8 cellular contexts compared by ENCODE assay signal in the genomic region with DNA sequence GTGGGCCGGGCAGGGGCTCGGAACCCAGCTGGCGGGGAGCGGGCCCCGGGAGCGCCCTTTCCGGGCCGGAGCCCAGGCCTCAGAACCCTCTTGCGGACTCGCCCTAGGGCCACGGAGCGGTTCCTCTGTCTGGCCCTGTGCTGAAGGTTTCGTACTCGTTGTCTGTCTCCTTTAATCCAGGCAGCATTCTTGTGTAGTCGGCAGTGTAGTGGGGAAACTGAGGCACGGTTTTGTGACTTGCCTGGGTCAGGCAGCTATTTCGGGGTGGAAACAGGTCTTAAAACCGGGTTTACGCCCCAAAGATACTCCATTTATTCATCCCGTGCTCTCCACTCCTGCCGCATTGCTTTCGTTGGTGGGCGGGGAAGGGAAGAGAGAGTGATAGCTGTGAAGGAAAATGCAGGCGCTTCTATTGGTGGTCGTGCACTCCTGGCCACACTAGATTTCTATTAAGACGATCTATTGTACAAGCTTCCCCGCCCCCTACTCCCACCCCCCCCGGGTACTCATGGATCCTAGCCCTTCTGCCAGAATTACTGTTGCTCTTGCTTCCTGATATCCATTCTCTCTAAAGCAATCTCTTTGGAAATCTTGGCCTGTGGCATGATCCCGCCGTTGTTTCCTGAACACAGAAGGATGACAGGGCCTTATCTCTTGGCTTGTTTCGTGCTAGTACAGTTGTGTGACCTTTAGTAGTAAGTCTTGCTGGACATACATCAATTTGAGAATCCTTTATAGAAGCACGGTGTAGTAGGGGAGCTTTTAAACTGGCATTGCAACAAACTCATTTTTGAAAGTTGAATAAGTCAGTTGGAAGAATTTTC. TPM values are rescaled to one million over a fixed set of nuclear protein-coding genes. Genes with fewer than 3 reads are reported as not detected.
DNase-seq lines count a peak whose midpoint lies in the region; ATAC-seq, FAIRE-seq and TF ChIP-seq lines count a peak whose summit lies in the region.

No MANE protein-coding gene starts in this region.

- 0% methylated on average over 31 to 32 of the region's 32 CpGs for WGBS in small intestine, 3 donors

- H3K36me3 Mint-ChIP-seq in astrocyte (ENCODE audit: low read depth, unreplicated experiment): no peaks in the 10 kb centered on the region

- H3K4me2 ChIP-seq in astrocyte (ENCODE audit: low read length): peak overlapping the region; percentile 90

- peak overlapping the region; percentile 89 for H3K4me3 Mint-ChIP-seq in astrocyte (ENCODE audit: unreplicated experiment)

- H4K20me1 ChIP-seq in astrocyte (ENCODE audit: insufficient read depth, low read length): peaks cover 48% of the 10 kb centered on the region

- H3K27ac ChIP-seq in astrocyte (ENCODE audit: low read depth, low read length) (peak overlapping the region; percentile 83), iPS-20b (ENCODE audit: low read length) (peak overlapping the region; percentile 61), small intestine (ENCODE audit: low read depth in 1 of 2, low read length in 1 of 2) (peak overlapping the region; percentile 85 to 90)

- H3K4me3 ChIP-seq in astrocyte (ENCODE audit: insufficient read depth, low read depth, low read length) (peak overlapping the region; percentile 92), iPS-20b (ENCODE audit: low read length) (peak overlapping the region; percentile 94), small intestine (ENCODE audit: low read depth in 1 of 2, low read length in 2 of 2) (peak overlapping the region; percentile 78 to 87)

- H3K79me2 ChIP-seq in astrocyte (ENCODE audit: insufficient read depth, low read length): peaks cover 57% of the 10 kb centered on the region

- H3K27me3 ChIP-seq in astrocyte (ENCODE audit: insufficient read depth, low read length) (no peaks in the 10 kb centered on the region), iPS-20b (ENCODE audit: insufficient read depth, low read length) (no peaks in the 10 kb centered on the region), small intestine (ENCODE audit: control insufficient read depth in 2 of 2, insufficient read depth in 2 of 2, low read length in 2 of 2) (no peaks in the 10 kb centered on the region)

- H2AFZ ChIP-seq in astrocyte (ENCODE audit: low read depth, low read length): peak overlapping the region; percentile 86

- no peak for TF ChIP-seq CTCF in astrocyte (IDR thresholded peaks at IDR 0.05; ENCODE audit: insufficient read depth, low read depth, low read length)

- no peaks in the 10 kb centered on the region for H3K9me3 Mint-ChIP-seq in astrocyte (ENCODE audit: unreplicated experiment)

- ATAC-seq in HG02759 (IDR thresholded peaks at IDR 0.05; ENCODE audit: unreplicated experiment) (peak; percentile 4), HG03442 (IDR thresholded peaks at IDR 0.05; ENCODE audit: unreplicated experiment) (no peak), HG03342 (IDR thresholded peaks at IDR 0.05; ENCODE audit: unreplicated experiment) (no peak)

- peaks cover 4% of the 10 kb centered on the region for H3K27me3 Mint-ChIP-seq in astrocyte (ENCODE audit: low read depth, unreplicated experiment)

- FAIRE-seq in astrocyte (lab: Jason Lieb, UNC) (no peak), small intestine (lab: Jason Lieb, UNC) (no peak)

- DNase-seq in ELR (ENCODE audit: low read depth): peak; percentile 75
- DNase-seq in NCI-H82 (lab: John Stamatoyannopoulos, UW): peak; percentile 93
- DNase-seq in astrocyte (ENCODE audit: low read depth): peak; percentile 47
- DNase-seq in small intestine: peak; percentile 35

- peak overlapping the region; percentile 86 for H3K27ac Mint-ChIP-seq in astrocyte (ENCODE audit: unreplicated experiment)

- H3K9me3 ChIP-seq in astrocyte (ENCODE audit: insufficient read depth, low read depth, low read length) (no peaks in the 10 kb centered on the region), iPS-20b (ENCODE audit: insufficient read depth, low read depth, low read length) (no peaks in the 10 kb centered on the region), small intestine (ENCODE audit: control insufficient read depth, low read depth) (no peaks in the 10 kb centered on the region)

- H3K9ac ChIP-seq in astrocyte (ENCODE audit: low read length) (peak overlapping the region; percentile 89), iPS-20b (ENCODE audit: low read depth, low read length) (peak overlapping the region; percentile 95)

- peaks cover 18% of the 10 kb centered on the region for H3K4me1 Mint-ChIP-seq in astrocyte (ENCODE audit: low read depth, unreplicated experiment)

- peaks cover 4% of the 10 kb centered on the region for H3K36me3 ChIP-seq in astrocyte (ENCODE audit: insufficient read depth, low read length)
- no peaks in the 10 kb centered on the region; the same call in 1 of the 2 replicates for H3K36me3 ChIP-seq in iPS-20b (ENCODE audit: insufficient read depth, low read depth, low read length)
- peaks cover 0 to under 1% of the 10 kb centered on the region in 2 donors for H3K36me3 ChIP-seq in small intestine (ENCODE audit: control insufficient read depth in 2 of 2, insufficient read depth in 2 of 2, low read length in 2 of 2)

- peaks cover 17% of the 10 kb centered on the region for H3K4me1 ChIP-seq in astrocyte (ENCODE audit: insufficient read depth, low read length)
- peaks cover 9% of the 10 kb centered on the region for H3K4me1 ChIP-seq in iPS-20b (ENCODE audit: insufficient read depth, low read length)
- peaks cover 0 to 5% of the 10 kb centered on the region in 2 donors for H3K4me1 ChIP-seq in small intestine (ENCODE audit: control insufficient read depth in 2 of 2, insufficient read depth in 1 of 2, low read depth in 1 of 2, low read length in 1 of 2)

RNA-seq across cellular contexts. Expression of gene DCAF7, which starts 0.8 kb away (rescaled TPM):
- total RNA-seq in astrocyte: 83.9 and 84.2 TPM in 2 replicates
- 10 to 100 TPM; 18.4 to 30.0 (median 25.5) TPM for polyA plus RNA-seq in small intestine

RNA-seq across cellular contexts. Expression of gene KCNH6, which starts 27.9 kb away (rescaled TPM):
- not detected in 2 replicates for total RNA-seq in astrocyte
- polyA plus RNA-seq in small intestine: 1 to 10 TPM in 1 of 3 donors, under 1 TPM in 2; 0.43 to 1.1 (median 0.45) TPM

RNA-seq across cellular contexts. Expression of gene TACO1, which starts 49.7 kb away (rescaled TPM):
- total RNA-seq in astrocyte: 18.9 and 19.5 TPM in 2 replicates
- 10 to 100 TPM; 29.1 to 48.8 (median 35.9) TPM for polyA plus RNA-seq in small intestine

Comparison
In these comparisons a context has a peak if more than half of its experiments do, and no peak if none do; other contexts are left out.
1. DNase-seq: peak in every context shown above with its lines; median percentile 93 in NCI-H82; 75 in ELR; 47 in astrocyte; 35 in small intestine.